In genomic region chr7:20783131-20783715, GRCh38 we compare ENCODE assay signal across 1 cellular context.
TF ChIP-seq lines count a peak whose summit lies in the region.

No MANE protein-coding gene starts in this region.

TF ChIP-seq in SK-N-SH, 30 proteins besides CTCF, POLR2A, EP300 and RAD21 (continued from another document):
- TF ChIP-seq ZBTB33 (IDR thresholded peaks at IDR 0.05; ENCODE audit: borderline replicate concordance, low read depth) = no peak
- no peak for TF ChIP-seq USF1 (IDR thresholded peaks at IDR 0.05; ENCODE audit: borderline replicate concordance, low read depth)
- TF ChIP-seq FOSL2 (IDR thresholded peaks at IDR 0.05; ENCODE audit: borderline replicate concordance, low read depth) = no peak
- TF ChIP-seq MXI1 (IDR thresholded peaks at IDR 0.05; ENCODE audit: low read depth, low read length) = no peak
- no peak for TF ChIP-seq GABPA (IDR thresholded peaks at IDR 0.05; ENCODE audit: low read depth)
